ENCODE assay signal across 9 cellular contexts in genomic region chr19:45864629-45865082, GRCh38. TPM values are rescaled to one million over a fixed set of nuclear protein-coding genes. Genes with fewer than 3 reads are reported as not detected.
DNase-seq lines count a peak whose midpoint lies in the region; ATAC-seq lines count a peak whose summit lies in the region.
"Had no signal": no experiment of that assay in that cellular context is flagged by ENCODE, and none has a peak within 500 bp of the region (broad histone marks: within the 10 kb centered on the region; RNA-seq: fewer than 3 reads in every experiment).

No MANE protein-coding gene starts in this region.

- peaks cover 38% of the 10 kb centered on the region for H3K27me3 Mint-ChIP-seq in activated CD4-positive, alpha-beta T cell treated with anti-CD3 and anti-CD28 coated beads, Interleukin-2, amount 10 ng/mL, durations not matched to agents 24 days and 14 days
- peaks cover 34% of the 10 kb centered on the region for H3K27me3 Mint-ChIP-seq in activated T-helper 1 cell treated with anti-CD3 and anti-CD28 coated beads, Interleukin-12 subunit alpha, Interleukin-12 subunit beta, Interleukin-2, Interleukin-4 antibody, amounts not matched to agents 30 ng/mL and 10 ng/mL and 1 ng/mL, durations not matched to agents 14 hours and 24 hours and 36 hours (ENCODE audit: insufficient read depth)
- H3K27me3 Mint-ChIP-seq in immature natural killer cell (ENCODE audit: low read depth in 3 of 3) = peaks cover 7 to 15% (median 9%) of the 10 kb centered on the region in 3 donors
- H3K27me3 Mint-ChIP-seq in stimulated activated naive B cell treated with anti-CD40 and anti-IgM and Interleukin-4, amounts not matched to agents 10 μg/mL and 1 μg/mL and 100 μg/mL, for 72 hours = peaks cover 26 to 34% of the 10 kb centered on the region in 2 donors

- H3K9me3 Mint-ChIP-seq in activated CD4-positive, alpha-beta T cell treated with anti-CD3 and anti-CD28 coated beads, Interleukin-2, amount 10 ng/mL, durations not matched to agents 24 days and 14 days = no peaks in the 10 kb centered on the region
- no peaks in the 10 kb centered on the region for H3K9me3 Mint-ChIP-seq in activated T-helper 1 cell treated with anti-CD3 and anti-CD28 coated beads, Interleukin-12 subunit alpha, Interleukin-12 subunit beta, Interleukin-2, Interleukin-4 antibody, amounts not matched to agents 30 ng/mL and 10 ng/mL and 1 ng/mL, durations not matched to agents 14 hours and 24 hours and 36 hours
- no peaks in the 10 kb centered on the region for H3K9me3 Mint-ChIP-seq in immature natural killer cell
- H3K9me3 Mint-ChIP-seq in stimulated activated naive B cell treated with anti-CD40 and anti-IgM and Interleukin-4, amounts not matched to agents 10 μg/mL and 1 μg/mL and 100 μg/mL, for 72 hours = no peaks in the 10 kb centered on the region

- peak overlapping the region; percentile 35 for H3K27ac Mint-ChIP-seq in activated CD4-positive, alpha-beta T cell treated with anti-CD3 and anti-CD28 coated beads, Interleukin-2, amount 10 ng/mL, durations not matched to agents 24 days and 14 days
- peak overlapping the region; percentile 48 for H3K27ac Mint-ChIP-seq in activated T-helper 1 cell treated with anti-CD3 and anti-CD28 coated beads, Interleukin-12 subunit alpha, Interleukin-12 subunit beta, Interleukin-2, Interleukin-4 antibody, amounts not matched to agents 30 ng/mL and 10 ng/mL and 1 ng/mL, durations not matched to agents 14 hours and 24 hours and 36 hours
- no peak overlapping the region for H3K27ac Mint-ChIP-seq in immature natural killer cell
- peak overlapping the region; percentile 74 for H3K27ac Mint-ChIP-seq in stimulated activated naive B cell treated with anti-CD40 and anti-IgM and Interleukin-4, amounts not matched to agents 10 μg/mL and 1 μg/mL and 100 μg/mL, for 72 hours

- DNase-seq in activated CD4-positive, alpha-beta T cell treated with anti-CD3 and anti-CD28 coated beads, Interleukin-2, amount 10 ng/mL, durations not matched to agents 24 days and 14 days = no peak
- no peak for DNase-seq in activated CD4-positive, alpha-beta T cell treated with anti-CD3 and anti-CD28 coated beads for 48 hours
- no peak for DNase-seq in activated T-helper 1 cell treated with anti-CD3 and anti-CD28 coated beads, Interleukin-12 subunit alpha, Interleukin-12 subunit beta, Interleukin-2, Interleukin-4 antibody, amounts not matched to agents 30 ng/mL and 10 ng/mL and 1 ng/mL, durations not matched to agents 14 hours and 24 hours and 36 hours (ENCODE audit: low spot score)
- DNase-seq in immature natural killer cell (no peak), KG1 (lab: John Stamatoyannopoulos, UW) (no peak)
- no peak for DNase-seq in stimulated activated naive B cell treated with anti-CD40 and anti-IgM and Interleukin-4, amounts not matched to agents 10 μg/mL and 1 μg/mL and 100 μg/mL, for 72 hours
- DNase-seq in activated CD8-positive, alpha-beta memory T cell treated with anti-CD3 and anti-CD28 coated beads, Interleukin-2, amount 50 U/mL, for 4 hours = no peak
- DNase-seq in NK-92 treated with Interleukin-12 subunit alpha and Interleukin-12 subunit beta, amount 100 ng/mL, for 24 hours (lab: John Stamatoyannopoulos, UW) = no peak
- DNase-seq: NCI-H187 treated with DMSO at 0.1 percent for 48 hours had no signal

- ATAC-seq in stimulated activated naive B cell treated with anti-CD40 and anti-IgM and Interleukin-4, amounts not matched to agents 10 μg/mL and 1 μg/mL and 100 μg/mL, for 72 hours (replicated peaks) = no peak

- intact Hi-C loops in activated CD4-positive, alpha-beta T cell treated with anti-CD3 and anti-CD28 coated beads, Interleukin-2, amount 10 ng/mL, durations not matched to agents 24 days and 14 days (cut with micrococcal nuclease) = loop anchor here (1.0 to 5.0 kb wide), 2 partner anchors 19 to 47 kb away; partner anchors contain the start of gene RSPH6A
- intact Hi-C loops in activated T-helper 1 cell treated with anti-CD3 and anti-CD28 coated beads, Interleukin-12 subunit alpha, Interleukin-12 subunit beta, Interleukin-2, Interleukin-4 antibody, amounts not matched to agents 30 ng/mL and 10 ng/mL and 1 ng/mL, durations not matched to agents 14 hours and 24 hours and 36 hours (cut with micrococcal nuclease) = loop anchor here (5.0 kb wide), 2 partner anchors 153 to 483 kb away; partner anchors contain the start of gene PPP5C

- H3K4me3 Mint-ChIP-seq in activated CD4-positive, alpha-beta T cell treated with anti-CD3 and anti-CD28 coated beads, Interleukin-2, amount 10 ng/mL, durations not matched to agents 24 days and 14 days = peak overlapping the region; percentile 30
- peak overlapping the region; percentile 69 for H3K4me3 Mint-ChIP-seq in activated T-helper 1 cell treated with anti-CD3 and anti-CD28 coated beads, Interleukin-12 subunit alpha, Interleukin-12 subunit beta, Interleukin-2, Interleukin-4 antibody, amounts not matched to agents 30 ng/mL and 10 ng/mL and 1 ng/mL, durations not matched to agents 14 hours and 24 hours and 36 hours
- H3K4me3 Mint-ChIP-seq in immature natural killer cell = peak overlapping the region; percentile 34 to 63 (median 62)
- peak overlapping the region in 1 of 2 donors; percentile 66 for H3K4me3 Mint-ChIP-seq in stimulated activated naive B cell treated with anti-CD40 and anti-IgM and Interleukin-4, amounts not matched to agents 10 μg/mL and 1 μg/mL and 100 μg/mL, for 72 hours

- H3K4me1 Mint-ChIP-seq in activated CD4-positive, alpha-beta T cell treated with anti-CD3 and anti-CD28 coated beads, Interleukin-2, amount 10 ng/mL, durations not matched to agents 24 days and 14 days = peaks cover 21% of the 10 kb centered on the region
- H3K4me1 Mint-ChIP-seq in activated T-helper 1 cell treated with anti-CD3 and anti-CD28 coated beads, Interleukin-12 subunit alpha, Interleukin-12 subunit beta, Interleukin-2, Interleukin-4 antibody, amounts not matched to agents 30 ng/mL and 10 ng/mL and 1 ng/mL, durations not matched to agents 14 hours and 24 hours and 36 hours (ENCODE audit: low read depth) = peaks cover 24% of the 10 kb centered on the region
- peaks cover 28 to 36% of the 10 kb centered on the region in 2 donors for H3K4me1 Mint-ChIP-seq in immature natural killer cell
- H3K4me1 Mint-ChIP-seq in stimulated activated naive B cell treated with anti-CD40 and anti-IgM and Interleukin-4, amounts not matched to agents 10 μg/mL and 1 μg/mL and 100 μg/mL, for 72 hours = peaks cover 13 to 26% of the 10 kb centered on the region in 2 donors

- H3K36me3 Mint-ChIP-seq in activated CD4-positive, alpha-beta T cell treated with anti-CD3 and anti-CD28 coated beads, Interleukin-2, amount 10 ng/mL, durations not matched to agents 24 days and 14 days (ENCODE audit: low read depth) = peaks cover 6% of the 10 kb centered on the region
- peaks cover 5% of the 10 kb centered on the region for H3K36me3 Mint-ChIP-seq in activated T-helper 1 cell treated with anti-CD3 and anti-CD28 coated beads, Interleukin-12 subunit alpha, Interleukin-12 subunit beta, Interleukin-2, Interleukin-4 antibody, amounts not matched to agents 30 ng/mL and 10 ng/mL and 1 ng/mL, durations not matched to agents 14 hours and 24 hours and 36 hours (ENCODE audit: low read depth)
- H3K36me3 Mint-ChIP-seq in immature natural killer cell = no peaks in the 10 kb centered on the region
- H3K36me3 Mint-ChIP-seq in stimulated activated naive B cell treated with anti-CD40 and anti-IgM and Interleukin-4, amounts not matched to agents 10 μg/mL and 1 μg/mL and 100 μg/mL, for 72 hours = peaks cover 2 to 8% of the 10 kb centered on the region in 2 donors

RNA-seq across cellular contexts. Expression of gene FOXA3, which starts 0.5 kb away (rescaled TPM):
- total RNA-seq in activated CD4-positive, alpha-beta T cell treated with anti-CD3 and anti-CD28 coated beads, Interleukin-2, amount 10 ng/mL, durations not matched to agents 24 days and 14 days = 0.23 TPM in 1 of 2 replicates, not detected in the other
- 0.27 and 0.34 TPM in 2 replicates for total RNA-seq in activated T-helper 1 cell treated with anti-CD3 and anti-CD28 coated beads, Interleukin-12 subunit alpha, Interleukin-12 subunit beta, Interleukin-2, Interleukin-4 antibody, amounts not matched to agents 30 ng/mL and 10 ng/mL and 1 ng/mL, durations not matched to agents 14 hours and 24 hours and 36 hours
- not detected for polyA plus RNA-seq in immature natural killer cell

RNA-seq across cellular contexts. Expression of gene SYMPK, which starts 1.7 kb away (rescaled TPM):
- total RNA-seq in activated CD4-positive, alpha-beta T cell treated with anti-CD3 and anti-CD28 coated beads, Interleukin-2, amount 10 ng/mL, durations not matched to agents 24 days and 14 days = 124 and 131 TPM in 2 replicates
- 118 and 120 TPM in 2 replicates for total RNA-seq in activated T-helper 1 cell treated with anti-CD3 and anti-CD28 coated beads, Interleukin-12 subunit alpha, Interleukin-12 subunit beta, Interleukin-2, Interleukin-4 antibody, amounts not matched to agents 30 ng/mL and 10 ng/mL and 1 ng/mL, durations not matched to agents 14 hours and 24 hours and 36 hours
- 10 to 100 TPM in 1 of 3 donors, 1 to 10 TPM in 2; 2.1 to 14.6 (median 5.6) TPM for polyA plus RNA-seq in immature natural killer cell

RNA-seq across cellular contexts. Expression of gene IRF2BP1, which starts 21.3 kb away (rescaled TPM):
- 18.5 and 18.9 TPM in 2 replicates for total RNA-seq in activated CD4-positive, alpha-beta T cell treated with anti-CD3 and anti-CD28 coated beads, Interleukin-2, amount 10 ng/mL, durations not matched to agents 24 days and 14 days
- 20.9 and 21.5 TPM in 2 replicates for total RNA-seq in activated T-helper 1 cell treated with anti-CD3 and anti-CD28 coated beads, Interleukin-12 subunit alpha, Interleukin-12 subunit beta, Interleukin-2, Interleukin-4 antibody, amounts not matched to agents 30 ng/mL and 10 ng/mL and 1 ng/mL, durations not matched to agents 14 hours and 24 hours and 36 hours
- 1 to 10 TPM; 3.4 to 9.4 (median 7.0) TPM for polyA plus RNA-seq in immature natural killer cell

RNA-seq across cellular contexts. Expression of gene MYPOP, which starts 37.8 kb away (rescaled TPM):
- 5.5 and 5.9 TPM in 2 replicates for total RNA-seq in activated CD4-positive, alpha-beta T cell treated with anti-CD3 and anti-CD28 coated beads, Interleukin-2, amount 10 ng/mL, durations not matched to agents 24 days and 14 days
- total RNA-seq in activated T-helper 1 cell treated with anti-CD3 and anti-CD28 coated beads, Interleukin-12 subunit alpha, Interleukin-12 subunit beta, Interleukin-2, Interleukin-4 antibody, amounts not matched to agents 30 ng/mL and 10 ng/mL and 1 ng/mL, durations not matched to agents 14 hours and 24 hours and 36 hours = 6.9 and 7.2 TPM in 2 replicates
- polyA plus RNA-seq in immature natural killer cell = under 1 TPM; 0.12 to 0.45 (median 0.13) TPM

RNA-seq across cellular contexts. Expression of gene RSPH6A, which starts 49.5 kb away (rescaled TPM):
- total RNA-seq in activated CD4-positive, alpha-beta T cell treated with anti-CD3 and anti-CD28 coated beads, Interleukin-2, amount 10 ng/mL, durations not matched to agents 24 days and 14 days = 0.35 and 0.38 TPM in 2 replicates
- total RNA-seq in activated T-helper 1 cell treated with anti-CD3 and anti-CD28 coated beads, Interleukin-12 subunit alpha, Interleukin-12 subunit beta, Interleukin-2, Interleukin-4 antibody, amounts not matched to agents 30 ng/mL and 10 ng/mL and 1 ng/mL, durations not matched to agents 14 hours and 24 hours and 36 hours = 0.29 and 0.59 TPM in 2 replicates
- not detected for polyA plus RNA-seq in immature natural killer cell

Comparison
In these comparisons a context has a peak if more than half of its experiments do, and no peak if none do; other contexts are left out.
1. H3K27ac Mint-ChIP-seq: peak in activated CD4-positive, alpha-beta T cell treated with anti-CD3 and anti-CD28 coated beads, Interleukin-2, amount 10 ng/mL, durations not matched to agents 24 days and 14 days (single experiment), activated T-helper 1 cell treated with anti-CD3 and anti-CD28 coated beads, Interleukin-12 subunit alpha, Interleukin-12 subunit beta, Interleukin-2, Interleukin-4 antibody, amounts not matched to agents 30 ng/mL and 10 ng/mL and 1 ng/mL, durations not matched to agents 14 hours and 24 hours and 36 hours (single experiment) and stimulated activated naive B cell treated with anti-CD40 and anti-IgM and Interleukin-4, amounts not matched to agents 10 μg/mL and 1 μg/mL and 100 μg/mL, for 72 hours (single experiment); none in immature natural killer cell (0 of 6).